ENCODE assay signal across 8 cellular contexts in the genomic region with DNA sequence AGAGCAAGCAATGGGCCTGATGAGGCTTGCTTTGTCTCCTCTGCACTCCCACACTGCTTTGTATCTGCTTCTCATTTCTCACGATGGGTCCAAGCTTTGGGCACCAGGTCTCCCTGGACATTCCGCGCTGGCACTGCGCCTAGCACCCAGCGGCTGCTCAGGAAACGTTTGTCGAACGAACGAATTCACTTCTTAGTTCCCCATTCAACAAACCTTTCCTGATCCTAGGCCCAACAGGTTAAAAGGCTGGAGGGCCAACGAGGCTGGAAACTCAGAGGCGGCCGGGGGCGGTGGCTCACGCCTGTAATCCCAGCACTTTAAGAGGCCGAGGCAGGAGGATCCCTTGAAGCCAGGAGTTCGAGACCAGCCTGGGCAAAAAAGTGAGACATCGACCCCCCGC. TPM values are rescaled to one million over a fixed set of nuclear protein-coding genes. Genes with fewer than 3 reads are reported as not detected.
DNase-seq lines count a peak whose midpoint lies in the region; ATAC-seq and TF ChIP-seq lines count a peak whose summit lies in the region.

No MANE protein-coding gene starts in this region.

- no peak overlapping the region for H2BK15ac ChIP-seq in mesendoderm (replicated peaks; ENCODE audit: low read depth)

- no peaks in the 10 kb centered on the region for H3K9me3 ChIP-seq in HUES6 (ENCODE audit: control insufficient read depth, insufficient read depth, low read depth, low read length)

- H3K9ac ChIP-seq in HUES6 (ENCODE audit: low read length) (peak overlapping the region; percentile 85), mesendoderm (ENCODE audit: low read length) (peak overlapping the region; percentile 93)

- H3K4me1 ChIP-seq in HUES6 (ENCODE audit: control insufficient read depth, insufficient read depth, low read length) (peaks cover 28% of the 10 kb centered on the region), mesendoderm (ENCODE audit: control insufficient read depth, low read depth, low read length) (peaks cover 6% of the 10 kb centered on the region)

- ATAC-seq in HG02798 (IDR thresholded peaks at IDR 0.05; ENCODE audit: poor library complexity, unreplicated experiment), result no peak
- no peak for ATAC-seq in HG03432 (IDR thresholded peaks at IDR 0.05; ENCODE audit: unreplicated experiment)
- ATAC-seq in HG03378 (IDR thresholded peaks at IDR 0.05; ENCODE audit: unreplicated experiment), result no peak

- no peaks in the 10 kb centered on the region for H3K27me3 ChIP-seq in HUES6 (ENCODE audit: control insufficient read depth, insufficient read depth, low read length)
- H3K27me3 ChIP-seq in mesendoderm (ENCODE audit: insufficient read depth, low read length, poor library complexity), result no peaks in the 10 kb centered on the region

- H3K4me3 ChIP-seq in HUES6 (ENCODE audit: low read depth, low read length), result peak overlapping the region; percentile 96
- H3K4me3 ChIP-seq in astrocyte of the spinal cord (ENCODE audit: low read depth, low read length), result peak overlapping the region; percentile 77
- H3K4me3 ChIP-seq in mesendoderm (ENCODE audit: low read length), result peak overlapping the region; percentile 84

- peaks cover 63% of the 10 kb centered on the region for H3K79me2 ChIP-seq in mesendoderm (ENCODE audit: control insufficient read depth, insufficient read depth, low read length)

- peak overlapping the region; percentile 98 for H3K4me2 ChIP-seq in mesendoderm (ENCODE audit: low read length)

- H3K27ac ChIP-seq in 22Rv1 (peak overlapping the region; percentile 92), HUES6 (ENCODE audit: low read depth, low read length) (peak overlapping the region; percentile 74), mesendoderm (ENCODE audit: low read depth, low read length) (no peak overlapping the region)

- WGBS in mesendoderm (ENCODE audit: extremely low coverage, insufficient coverage, low lambda C conversion rate), result no CpG with 5 or more reads among the region's 18 CpGs

- no peak overlapping the region for H2BK120ac ChIP-seq in mesendoderm (ENCODE audit: low read depth, low read length)

- DNase-seq in astrocyte of the spinal cord (ENCODE audit: low read depth, low spot score), result no peak
- DNase-seq in mesendoderm, result peak; percentile 26
- DNase-seq in cerebellar nuclear complex (lab: John Stamatoyannopoulos, UW), result no peak

- H2BK5ac ChIP-seq in mesendoderm (ENCODE audit: low read length), result no peak overlapping the region

- H2AK5ac ChIP-seq in mesendoderm (ENCODE audit: low read length), result peak overlapping the region; percentile 87

- no peak for TF ChIP-seq CTCF in 22Rv1 (IDR thresholded peaks at IDR 0.05)
- no peak for TF ChIP-seq CTCF in astrocyte of the spinal cord (IDR thresholded peaks at IDR 0.05; ENCODE audit: low read depth, low read length)

- H3K56ac ChIP-seq in mesendoderm (ENCODE audit: low read length), result peak overlapping the region; percentile 96

- peaks cover 18% of the 10 kb centered on the region for H3K36me3 ChIP-seq in HUES6 (ENCODE audit: control insufficient read depth, insufficient read depth, low read length)
- H3K36me3 ChIP-seq in mesendoderm (ENCODE audit: control insufficient read depth, insufficient read depth, low read length), result no peaks in the 10 kb centered on the region

- no peak overlapping the region for H3K18ac ChIP-seq in mesendoderm (ENCODE audit: low read length)

- in situ Hi-C loops in astrocyte of the spinal cord (cut with HindIII; ENCODE audit: low sequenced_read_pairs), result no loop called here

- H4K8ac ChIP-seq in mesendoderm (ENCODE audit: low read depth, low read length), result no peak overlapping the region

- H3K4ac ChIP-seq in mesendoderm (ENCODE audit: low read depth, low read length), result peak overlapping the region; percentile 2

- H3K79me1 ChIP-seq in mesendoderm (ENCODE audit: low read length), result peaks cover 21% of the 10 kb centered on the region

- H3K23ac ChIP-seq in mesendoderm (ENCODE audit: low read length), result no peak overlapping the region

- H4K5ac ChIP-seq in mesendoderm (ENCODE audit: low read length), result no peak overlapping the region

RNA-seq across cellular contexts. Expression of a gene that starts 1.0 kb away (rescaled TPM):
- polyA plus RNA-seq in mesendoderm (2013, experiment 1 of 2), result 71.4 TPM
- 69.3 TPM for polyA plus RNA-seq in mesendoderm (2013, experiment 2 of 2)

RNA-seq across cellular contexts. Expression of a gene that starts 17.4 kb away (rescaled TPM):
- 0.34 TPM for polyA plus RNA-seq in mesendoderm (2013, experiment 1 of 2)
- polyA plus RNA-seq in mesendoderm (2013, experiment 2 of 2), result 0.31 TPM
